In the genomic region with DNA sequence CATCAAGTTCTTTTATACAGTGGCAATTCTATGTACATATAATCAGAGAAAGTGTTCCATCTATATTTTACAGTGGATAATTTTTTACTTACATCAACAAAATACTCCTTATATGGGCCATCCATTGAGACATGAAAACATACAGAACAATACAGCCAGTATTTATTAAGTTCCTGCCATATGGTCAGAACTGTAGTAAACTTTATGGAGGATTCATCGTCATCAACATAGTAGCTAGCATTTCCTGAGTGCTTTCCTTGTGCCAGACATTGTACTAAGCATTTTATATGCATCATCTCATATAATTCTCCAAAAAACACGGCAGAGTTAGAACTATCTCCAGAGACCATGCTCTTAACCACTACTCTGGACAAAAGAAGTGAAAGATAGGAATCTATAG, we compare ENCODE assay signal across 36 cellular contexts.
"Had no signal": no experiment of that assay in that cellular context is flagged by ENCODE, and none has a peak within 500 bp of the region (broad histone marks: within the 10 kb centered on the region; RNA-seq: fewer than 3 reads in every experiment).

No MANE protein-coding gene starts in this region.

- H3K27ac ChIP-seq: ascending aorta, cardiac muscle cell, VCaP had no signal

- H3K4me3 ChIP-seq: ascending aorta, cardiac muscle cell had no signal

- H3K27ac Mint-ChIP-seq: activated B cell treated with CpG ODN at 0.5 μM for 24 hours; activated CD4-positive, alpha-beta memory T cell treated with anti-CD3 and anti-CD28 coated beads for 36 hours; activated CD4-positive, alpha-beta T cell treated with anti-CD3 and anti-CD28 coated beads, Interleukin-2, amount 10 ng/mL, durations not matched to agents 24 days and 14 days; activated CD8-positive, alpha-beta T cell treated with anti-CD3 and anti-CD28 coated beads for 36 hours; activated naive CD4-positive, alpha-beta T cell treated with anti-CD3 and anti-CD28 coated beads, Interleukin-2, amount 10 ng/mL, durations not matched to agents 7 days and 5 days; activated naive CD4-positive, alpha-beta T cell treated with anti-CD3 and anti-CD28 coated beads, Interleukin-2, amount 50 U/mL, for 24 hours; activated naive CD8-positive, alpha-beta T cell treated with anti-CD3 and anti-CD28 coated beads, Interleukin-2, amount 10 ng/mL, durations not matched to agents 7 days and 5 days; activated naive CD8-positive, alpha-beta T cell treated with anti-CD3 and anti-CD28 coated beads, Interleukin-2, amount 50 U/mL, for 24 hours; activated T-helper 2 cell treated with anti-CD3 and anti-CD28 coated beads, Interferon-gamma antibody, Interleukin-2, Interleukin-4, amounts not matched to agents 10 μg/mL and 5 μg/mL and 100 μg/mL, durations not matched to agents 14 hours and 24 hours and 36 hours; T-helper 1 cell treated with Interleukin-12 subunit alpha and Interleukin-12 subunit beta and Interleukin-4 antibody, amounts not matched to agents 30 μg/mL and 1 μg/mL, for 36 hours; T-helper 2 cell treated with Interferon-gamma antibody and Interleukin-4, amounts not matched to agents 5 μg/mL and 100 μg/mL, for 36 hours had no signal

- ATAC-seq: activated CD8-positive, alpha-beta T cell treated with anti-CD3 and anti-CD28 coated beads for 36 hours; activated naive CD8-positive, alpha-beta T cell treated with anti-CD3 and anti-CD28 coated beads, Interleukin-2, amount 50 U/mL, for 24 hours had no signal

- H3K27me3 Mint-ChIP-seq: activated B cell treated with CpG ODN at 0.5 μM for 24 hours; activated naive CD4-positive, alpha-beta T cell treated with anti-CD3 and anti-CD28 coated beads, Interleukin-2, amount 10 ng/mL, durations not matched to agents 7 days and 5 days; activated naive CD8-positive, alpha-beta T cell treated with anti-CD3 and anti-CD28 coated beads, Interleukin-2, amount 10 ng/mL, durations not matched to agents 7 days and 5 days; brain had no signal

- H3K36me3 Mint-ChIP-seq: activated CD4-positive, alpha-beta memory T cell treated with anti-CD3 and anti-CD28 coated beads for 36 hours; activated naive CD4-positive, alpha-beta T cell treated with anti-CD3 and anti-CD28 coated beads, Interleukin-2, amount 10 ng/mL, durations not matched to agents 7 days and 5 days; activated naive CD4-positive, alpha-beta T cell treated with anti-CD3 and anti-CD28 coated beads, Interleukin-2, amount 50 U/mL, for 24 hours; activated naive CD8-positive, alpha-beta T cell; activated naive CD8-positive, alpha-beta T cell treated with anti-CD3 and anti-CD28 coated beads, Interleukin-2, amount 10 ng/mL, durations not matched to agents 7 days and 5 days had no signal

- H3K27me3 ChIP-seq: ascending aorta, cardiac muscle cell had no signal

- H3K9me3 ChIP-seq: ascending aorta had no signal

- DNase-seq: activated B cell treated with CpG ODN at 0.5 μM for 24 hours; activated CD4-positive, alpha-beta memory T cell treated with anti-CD3 and anti-CD28 coated beads for 36 hours; activated CD4-positive, alpha-beta T cell treated with anti-CD3 and anti-CD28 coated beads for 4 hours; activated CD4-positive, alpha-beta T cell treated with anti-CD3 and anti-CD28 coated beads, Interleukin-2, amount 10 ng/mL, durations not matched to agents 24 days and 14 days; activated CD4-positive, alpha-beta T cell treated with anti-CD3 and anti-CD28 coated beads, Interleukin-2, amount 50 U/mL, for 1 hour; activated CD4-positive, alpha-beta T cell treated with anti-CD3 and anti-CD28 coated beads, Interleukin-2, amount 50 U/mL, for 4 hours; activated CD4-positive, CD25-positive, alpha-beta regulatory T cell treated with anti-CD3 and anti-CD28 coated beads, Interleukin-2, amount 50 U/mL, for 72 hours; activated CD8-positive, alpha-beta memory T cell treated with anti-CD3 and anti-CD28 coated beads, Interleukin-2, amount 50 U/mL, for 4 hours; activated CD8-positive, alpha-beta T cell treated with anti-CD3 and anti-CD28 coated beads for 36 hours; activated effector memory CD4-positive, alpha-beta T cell treated with Interleukin-2 at 50 U/mL for 16 hours; activated gamma-delta T cell treated with Interleukin-2 at 50 U/mL for 16 hours; activated naive CD4-positive, alpha-beta T cell; activated naive CD4-positive, alpha-beta T cell treated with anti-CD3 and anti-CD28 coated beads, Interleukin-2, amount 10 ng/mL, durations not matched to agents 7 days and 5 days; activated naive CD8-positive, alpha-beta T cell treated with anti-CD3 and anti-CD28 coated beads, Interleukin-2, amount 10 ng/mL, durations not matched to agents 7 days and 5 days; activated naive CD8-positive, alpha-beta T cell treated with anti-CD3 and anti-CD28 coated beads, Interleukin-2, amount 50 U/mL, for 24 hours; activated T-cell treated with anti-CD3 and anti-CD28 coated beads for 4 hours; activated T-cell treated with anti-CD3 and anti-CD28 coated beads, Interleukin-2, amount 50 U/mL, for 1 hour; activated T-cell treated with anti-CD3 and anti-CD28 coated beads, Interleukin-2, amount 50 U/mL, for 48 hours; amygdala; anterior cingulate cortex; caudate nucleus; cerebellar nuclear complex; SW 1271; T-helper 1 cell; T-helper 2 cell; T-helper 9 cell had no signal

- H3K9me3 Mint-ChIP-seq: activated B cell treated with CpG ODN at 0.5 μM for 24 hours; activated CD4-positive, alpha-beta memory T cell treated with anti-CD3 and anti-CD28 coated beads for 36 hours; activated CD4-positive, alpha-beta T cell treated with anti-CD3 and anti-CD28 coated beads, Interleukin-2, amount 10 ng/mL, durations not matched to agents 24 days and 14 days; activated CD8-positive, alpha-beta T cell treated with anti-CD3 and anti-CD28 coated beads for 36 hours; activated naive CD4-positive, alpha-beta T cell treated with anti-CD3 and anti-CD28 coated beads, Interleukin-2, amount 10 ng/mL, durations not matched to agents 7 days and 5 days; activated naive CD4-positive, alpha-beta T cell treated with anti-CD3 and anti-CD28 coated beads, Interleukin-2, amount 50 U/mL, for 24 hours; activated naive CD8-positive, alpha-beta T cell treated with anti-CD3 and anti-CD28 coated beads, Interleukin-2, amount 10 ng/mL, durations not matched to agents 7 days and 5 days; activated naive CD8-positive, alpha-beta T cell treated with anti-CD3 and anti-CD28 coated beads, Interleukin-2, amount 50 U/mL, for 24 hours; activated T-helper 2 cell treated with anti-CD3 and anti-CD28 coated beads, Interferon-gamma antibody, Interleukin-2, Interleukin-4, amounts not matched to agents 10 μg/mL and 5 μg/mL and 100 μg/mL, durations not matched to agents 14 hours and 24 hours and 36 hours; brain; central memory CD8-positive, alpha-beta T cell; T-helper 1 cell treated with Interleukin-12 subunit alpha and Interleukin-12 subunit beta and Interleukin-4 antibody, amounts not matched to agents 30 μg/mL and 1 μg/mL, for 36 hours; T-helper 2 cell treated with Interferon-gamma antibody and Interleukin-4, amounts not matched to agents 5 μg/mL and 100 μg/mL, for 36 hours had no signal

- H3K4me3 Mint-ChIP-seq: activated B cell treated with CpG ODN at 0.5 μM for 24 hours; activated CD4-positive, alpha-beta memory T cell treated with anti-CD3 and anti-CD28 coated beads for 36 hours; activated CD4-positive, alpha-beta T cell treated with anti-CD3 and anti-CD28 coated beads, Interleukin-2, amount 10 ng/mL, durations not matched to agents 24 days and 14 days; activated CD8-positive, alpha-beta T cell treated with anti-CD3 and anti-CD28 coated beads for 36 hours; activated naive CD4-positive, alpha-beta T cell treated with anti-CD3 and anti-CD28 coated beads, Interleukin-2, amount 10 ng/mL, durations not matched to agents 7 days and 5 days; activated naive CD4-positive, alpha-beta T cell treated with anti-CD3 and anti-CD28 coated beads, Interleukin-2, amount 50 U/mL, for 24 hours; activated naive CD8-positive, alpha-beta T cell; activated naive CD8-positive, alpha-beta T cell treated with anti-CD3 and anti-CD28 coated beads, Interleukin-2, amount 10 ng/mL, durations not matched to agents 7 days and 5 days; activated naive CD8-positive, alpha-beta T cell treated with anti-CD3 and anti-CD28 coated beads, Interleukin-2, amount 50 U/mL, for 24 hours; brain; central memory CD8-positive, alpha-beta T cell; T-helper 1 cell treated with Interleukin-12 subunit alpha and Interleukin-12 subunit beta and Interleukin-4 antibody, amounts not matched to agents 30 μg/mL and 1 μg/mL, for 36 hours; T-helper 2 cell treated with Interferon-gamma antibody and Interleukin-4, amounts not matched to agents 5 μg/mL and 100 μg/mL, for 36 hours had no signal

- H3K4me1 ChIP-seq: ascending aorta had no signal

- H3K4me1 Mint-ChIP-seq: activated CD4-positive, alpha-beta T cell treated with anti-CD3 and anti-CD28 coated beads, Interleukin-2, amount 10 ng/mL, durations not matched to agents 24 days and 14 days; activated naive CD4-positive, alpha-beta T cell treated with anti-CD3 and anti-CD28 coated beads, Interleukin-2, amount 10 ng/mL, durations not matched to agents 7 days and 5 days; activated naive CD8-positive, alpha-beta T cell treated with anti-CD3 and anti-CD28 coated beads, Interleukin-2, amount 10 ng/mL, durations not matched to agents 7 days and 5 days; activated naive CD8-positive, alpha-beta T cell treated with anti-CD3 and anti-CD28 coated beads, Interleukin-2, amount 50 U/mL, for 24 hours; central memory CD8-positive, alpha-beta T cell had no signal

- H3K36me3 ChIP-seq: ascending aorta, cardiac muscle cell had no signal
